2 cellular contexts compared by ENCODE assay signal in the genomic region with DNA sequence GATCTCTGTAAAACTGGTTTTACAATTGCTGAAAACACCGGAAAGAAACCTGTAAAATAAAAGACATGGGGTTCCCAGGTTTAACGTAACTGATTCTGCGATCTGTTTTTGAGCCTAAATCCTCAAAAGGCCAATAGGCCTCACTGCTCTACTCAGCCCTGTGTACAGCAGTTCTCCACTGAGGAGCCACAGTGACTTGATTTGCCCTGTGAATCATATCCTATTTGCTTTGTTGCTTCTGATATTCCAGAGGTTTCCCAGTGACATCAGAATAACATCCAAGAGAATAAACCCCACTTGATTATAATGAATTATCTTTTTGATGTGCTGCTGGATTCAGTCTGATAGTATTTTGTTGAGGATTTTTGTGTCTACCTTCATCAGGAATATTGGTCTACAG.
TF ChIP-seq lines count a peak whose summit lies in the region.

No MANE protein-coding gene starts in this region.

TF ChIP-seq in IMR-90, 13 proteins besides CTCF, POLR2A, EP300 and RAD21:
- no peak for TF ChIP-seq NFE2L2 (IDR thresholded peaks at IDR 0.05; ENCODE audit: low read depth, low read length)
- no peak for TF ChIP-seq SMC3 (IDR thresholded peaks at IDR 0.05; ENCODE audit: low read depth, low read length)
- no peak for TF ChIP-seq RCOR1 (IDR thresholded peaks at IDR 0.05; ENCODE audit: insufficient replicate concordance, low read length)
- TF ChIP-seq BHLHE40 (IDR thresholded peaks at IDR 0.05; ENCODE audit: low read depth, low read length), result no peak
- no peak for TF ChIP-seq MXI1 (IDR thresholded peaks at IDR 0.05; ENCODE audit: borderline replicate concordance, low read depth, low read length)
- no peak for TF ChIP-seq MAFK (IDR thresholded peaks at IDR 0.05; ENCODE audit: low read depth, low read length)
- no peak for TF ChIP-seq CEBPB (IDR thresholded peaks at IDR 0.05; ENCODE audit: low read depth, low read length)
- TF ChIP-seq MAZ (IDR thresholded peaks at IDR 0.05; ENCODE audit: borderline replicate concordance, low read depth, low read length), result no peak
- TF ChIP-seq CHD1 (IDR thresholded peaks at IDR 0.05; ENCODE audit: low read depth, low read length), result no peak
- TF ChIP-seq RFX5 (IDR thresholded peaks at IDR 0.05; ENCODE audit: low read depth, low read length), result no peak
- TF ChIP-seq, protein P1, sequence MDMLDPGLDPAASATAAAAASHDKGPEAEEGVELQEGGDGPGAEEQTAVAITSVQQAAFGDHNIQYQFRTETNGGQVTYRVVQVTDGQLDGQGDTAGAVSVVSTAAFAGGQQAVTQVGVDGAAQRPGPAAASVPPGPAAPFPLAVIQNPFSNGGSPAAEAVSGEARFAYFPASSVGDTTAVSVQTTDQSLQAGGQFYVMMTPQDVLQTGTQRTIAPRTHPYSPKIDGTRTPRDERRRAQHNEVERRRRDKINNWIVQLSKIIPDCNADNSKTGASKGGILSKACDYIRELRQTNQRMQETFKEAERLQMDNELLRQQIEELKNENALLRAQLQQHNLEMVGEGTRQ (IDR thresholded peaks at IDR 0.05; ENCODE audit: low read depth, low read length), result no peak
- TF ChIP-seq FOS (IDR thresholded peaks at IDR 0.05; ENCODE audit: low read depth, low read length), result no peak
- TF ChIP-seq, protein P2, sequence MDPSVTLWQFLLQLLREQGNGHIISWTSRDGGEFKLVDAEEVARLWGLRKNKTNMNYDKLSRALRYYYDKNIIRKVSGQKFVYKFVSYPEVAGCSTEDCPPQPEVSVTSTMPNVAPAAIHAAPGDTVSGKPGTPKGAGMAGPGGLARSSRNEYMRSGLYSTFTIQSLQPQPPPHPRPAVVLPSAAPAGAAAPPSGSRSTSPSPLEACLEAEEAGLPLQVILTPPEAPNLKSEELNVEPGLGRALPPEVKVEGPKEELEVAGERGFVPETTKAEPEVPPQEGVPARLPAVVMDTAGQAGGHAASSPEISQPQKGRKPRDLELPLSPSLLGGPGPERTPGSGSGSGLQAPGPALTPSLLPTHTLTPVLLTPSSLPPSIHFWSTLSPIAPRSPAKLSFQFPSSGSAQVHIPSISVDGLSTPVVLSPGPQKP (IDR thresholded peaks at IDR 0.05; ENCODE audit: borderline replicate concordance, low read depth, low read length), result no peak

TF ChIP-seq in HepG2, 621 proteins besides CTCF, POLR2A, EP300 and RAD21:
- no peak for TF ChIP-seq ZIK1 (CRISPR knock-in tag; IDR thresholded peaks at IDR 0.05; ENCODE audit: borderline replicate concordance, low read depth)
- no peak for TF ChIP-seq ZNF564 (CRISPR knock-in tag; IDR thresholded peaks at IDR 0.05)
- TF ChIP-seq, protein P3, sequence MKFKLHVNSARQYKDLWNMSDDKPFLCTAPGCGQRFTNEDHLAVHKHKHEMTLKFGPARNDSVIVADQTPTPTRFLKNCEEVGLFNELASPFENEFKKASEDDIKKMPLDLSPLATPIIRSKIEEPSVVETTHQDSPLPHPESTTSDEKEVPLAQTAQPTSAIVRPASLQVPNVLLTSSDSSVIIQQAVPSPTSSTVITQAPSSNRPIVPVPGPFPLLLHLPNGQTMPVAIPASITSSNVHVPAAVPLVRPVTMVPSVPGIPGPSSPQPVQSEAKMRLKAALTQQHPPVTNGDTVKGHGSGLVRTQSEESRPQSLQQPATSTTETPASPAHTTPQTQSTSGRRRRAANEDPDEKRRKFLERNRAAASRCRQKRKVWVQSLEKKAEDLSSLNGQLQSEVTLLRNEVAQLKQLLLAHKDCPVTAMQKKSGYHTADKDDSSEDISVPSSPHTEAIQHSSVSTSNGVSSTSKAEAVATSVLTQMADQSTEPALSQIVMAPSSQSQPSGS (CRISPR knock-in tag; IDR thresholded peaks at IDR 0.05), result no peak
- TF ChIP-seq HNF4A (CRISPR knock-in tag; IDR thresholded peaks at IDR 0.05), result no peak
- TF ChIP-seq ZNF839 (CRISPR knock-in tag; IDR thresholded peaks at IDR 0.05; ENCODE audit: borderline replicate concordance), result no peak
- TF ChIP-seq ARID2 (CRISPR knock-in tag; IDR thresholded peaks at IDR 0.05; ENCODE audit: borderline replicate concordance), result no peak
- TF ChIP-seq, protein P4, sequence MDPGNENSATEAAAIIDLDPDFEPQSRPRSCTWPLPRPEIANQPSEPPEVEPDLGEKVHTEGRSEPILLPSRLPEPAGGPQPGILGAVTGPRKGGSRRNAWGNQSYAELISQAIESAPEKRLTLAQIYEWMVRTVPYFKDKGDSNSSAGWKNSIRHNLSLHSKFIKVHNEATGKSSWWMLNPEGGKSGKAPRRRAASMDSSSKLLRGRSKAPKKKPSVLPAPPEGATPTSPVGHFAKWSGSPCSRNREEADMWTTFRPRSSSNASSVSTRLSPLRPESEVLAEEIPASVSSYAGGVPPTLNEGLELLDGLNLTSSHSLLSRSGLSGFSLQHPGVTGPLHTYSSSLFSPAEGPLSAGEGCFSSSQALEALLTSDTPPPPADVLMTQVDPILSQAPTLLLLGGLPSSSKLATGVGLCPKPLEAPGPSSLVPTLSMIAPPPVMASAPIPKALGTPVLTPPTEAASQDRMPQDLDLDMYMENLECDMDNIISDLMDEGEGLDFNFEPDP (CRISPR knock-in tag; conservative IDR thresholded peaks at IDR 0.05), result no peak
